Comparison of ENCODE assay signal across 15 cellular contexts in genomic region chr3:111963424-111963823, GRCh38. TPM values are rescaled to one million over a fixed set of nuclear protein-coding genes. Genes with fewer than 3 reads are reported as not detected.
A peak's percentile ranks its signal among the peaks of the same experiment; 100 is the strongest.
DNase-seq lines count a peak whose midpoint lies in the region; ATAC-seq and TF ChIP-seq lines count a peak whose summit lies in the region.
"Had no signal": no experiment of that assay in that cellular context is flagged by ENCODE, and none has a peak within 500 bp of the region (broad histone marks: within the 10 kb centered on the region; RNA-seq: fewer than 3 reads in every experiment).

No MANE protein-coding gene starts in this region.

- TF ChIP-seq CTCF in activated CD8-positive, alpha-beta T cell treated with anti-CD3 and anti-CD28 coated beads for 36 hours (IDR thresholded peaks at IDR 0.05), result no peak
- TF ChIP-seq CTCF in RWPE1 (conservative IDR thresholded peaks at IDR 0.05; ENCODE audit: low read depth) (no peak), fibroblast of mammary gland (conservative IDR thresholded peaks at IDR 0.05; ENCODE audit: control insufficient read depth, insufficient read depth, low read depth, low read length) (no peak), WTC11 (IDR thresholded peaks at IDR 0.05) (no peak)

- no peak for DNase-seq in activated CD8-positive, alpha-beta T cell treated with anti-CD3 and anti-CD28 coated beads for 36 hours
- DNase-seq in activated CD8-positive, alpha-beta T cell treated with anti-CD3 and anti-CD28 coated beads, Interleukin-2, amount 10 ng/mL, durations not matched to agents 7 days and 5 days, result no peak
- DNase-seq in RWPE1 (ENCODE audit: low spot score), result peak; percentile 37
- peak; percentile 93 for DNase-seq in fibroblast of mammary gland (ENCODE audit: low read depth)
- DNase-seq in WTC11 (ENCODE audit: low spot score), result no peak
- no peak for DNase-seq in activated gamma-delta T cell (lab: John Stamatoyannopoulos, UW)
- DNase-seq in CD4-positive, alpha-beta memory T cell, result no peak
- DNase-seq: DND-41; NCI-H1105 treated with DMSO at 0.1 percent for 48 hours; NCI-H526; ovary; stimulated activated CD4-positive, alpha-beta T cell treated with anti-CD3 and anti-CD28 coated beads, Interleukin-4, amount 100 ng/mL, for 24 hours; T-helper 1 cell had no signal

- peaks cover 24% of the 10 kb centered on the region for H3K4me1 ChIP-seq in skeletal muscle satellite cell (ENCODE audit: control insufficient read depth, insufficient read depth, low read length)
- no peaks in the 10 kb centered on the region for H3K4me1 ChIP-seq in CD4-positive, alpha-beta memory T cell (ENCODE audit: insufficient read depth, low read length)

- H3K9ac ChIP-seq in skeletal muscle satellite cell (ENCODE audit: low read depth, low read length), result peak overlapping the region; percentile 71

- peak; percentile 59 for ATAC-seq in activated CD8-positive, alpha-beta T cell treated with anti-CD3 and anti-CD28 coated beads for 36 hours
- no peak for ATAC-seq in activated CD8-positive, alpha-beta T cell treated with anti-CD3 and anti-CD28 coated beads, Interleukin-2, amount 10 ng/mL, durations not matched to agents 7 days and 5 days
- no peak for ATAC-seq in WTC11

- no peaks in the 10 kb centered on the region for H3K9me3 ChIP-seq in skeletal muscle satellite cell (replicated peaks; ENCODE audit: low read length)
- H3K9me3 ChIP-seq in CD4-positive, alpha-beta memory T cell (ENCODE audit: control insufficient read depth in 1 of 2, low read length in 2 of 2), result no peaks in the 10 kb centered on the region
- H3K9me3 ChIP-seq: ovary had no signal

- no peak overlapping the region for H3K27ac ChIP-seq in RWPE1
- H3K27ac ChIP-seq in CD4-positive, alpha-beta memory T cell (ENCODE audit: low read depth, low read length), result no peak overlapping the region
- H3K27ac ChIP-seq: ovary had no signal

- no peaks in the 10 kb centered on the region for H3K36me3 Mint-ChIP-seq in activated CD8-positive, alpha-beta T cell treated with anti-CD3 and anti-CD28 coated beads for 36 hours (ENCODE audit: low read depth)
- H3K36me3 Mint-ChIP-seq in activated CD8-positive, alpha-beta T cell treated with anti-CD3 and anti-CD28 coated beads, Interleukin-2, amount 10 ng/mL, durations not matched to agents 7 days and 5 days (ENCODE audit: low read depth), result no peaks in the 10 kb centered on the region
- H3K36me3 Mint-ChIP-seq in WTC11, result peaks cover 3% of the 10 kb centered on the region
- no peaks in the 10 kb centered on the region for H3K36me3 Mint-ChIP-seq in CD4-positive, alpha-beta memory T cell

- no peak overlapping the region for H3K4me3 Mint-ChIP-seq in activated CD8-positive, alpha-beta T cell treated with anti-CD3 and anti-CD28 coated beads for 36 hours
- no peak overlapping the region for H3K4me3 Mint-ChIP-seq in activated CD8-positive, alpha-beta T cell treated with anti-CD3 and anti-CD28 coated beads, Interleukin-2, amount 10 ng/mL, durations not matched to agents 7 days and 5 days
- H3K4me3 Mint-ChIP-seq in WTC11, result no peak overlapping the region
- H3K4me3 Mint-ChIP-seq in CD4-positive, alpha-beta memory T cell, result no peak overlapping the region

- peaks cover 20% of the 10 kb centered on the region for H3K4me1 Mint-ChIP-seq in activated CD8-positive, alpha-beta T cell treated with anti-CD3 and anti-CD28 coated beads for 36 hours (ENCODE audit: low read depth)
- peaks cover 4% of the 10 kb centered on the region for H3K4me1 Mint-ChIP-seq in activated CD8-positive, alpha-beta T cell treated with anti-CD3 and anti-CD28 coated beads, Interleukin-2, amount 10 ng/mL, durations not matched to agents 7 days and 5 days (ENCODE audit: low read depth)
- H3K4me1 Mint-ChIP-seq in WTC11, result peaks cover 29% of the 10 kb centered on the region
- H3K4me1 Mint-ChIP-seq in CD4-positive, alpha-beta memory T cell, result peaks cover 2 to 6% (median 4%) of the 10 kb centered on the region in 4 donors

- H3K9me3 Mint-ChIP-seq in activated CD8-positive, alpha-beta T cell treated with anti-CD3 and anti-CD28 coated beads for 36 hours, result no peaks in the 10 kb centered on the region
- no peaks in the 10 kb centered on the region for H3K9me3 Mint-ChIP-seq in activated CD8-positive, alpha-beta T cell treated with anti-CD3 and anti-CD28 coated beads, Interleukin-2, amount 10 ng/mL, durations not matched to agents 7 days and 5 days (ENCODE audit: insufficient read depth)
- H3K9me3 Mint-ChIP-seq in WTC11, result no peaks in the 10 kb centered on the region
- H3K9me3 Mint-ChIP-seq in CD4-positive, alpha-beta memory T cell, result no peaks in the 10 kb centered on the region

- H3K4me3 ChIP-seq in fibroblast of mammary gland (ENCODE audit: control insufficient read depth, low read depth, low read length), result no peak overlapping the region
- H3K4me3 ChIP-seq in skeletal muscle satellite cell (ENCODE audit: low read length), result no peak overlapping the region
- no peak overlapping the region for H3K4me3 ChIP-seq in CD4-positive, alpha-beta memory T cell (ENCODE audit: low read length in 2 of 2)
- H3K4me3 ChIP-seq: ovary had no signal

- intact Hi-C loops in activated CD8-positive, alpha-beta T cell treated with anti-CD3 and anti-CD28 coated beads for 36 hours (cut with micrococcal nuclease), result no loop called here
- intact Hi-C loops in CD4-positive, alpha-beta memory T cell (cut with micrococcal nuclease), result no loop called here

- peak overlapping the region; percentile 47 for H3K4me2 ChIP-seq in skeletal muscle satellite cell (ENCODE audit: low read length)

- H3K36me3 ChIP-seq in skeletal muscle satellite cell (ENCODE audit: insufficient read depth, low read length), result peaks cover 31% of the 10 kb centered on the region
- H3K36me3 ChIP-seq in CD4-positive, alpha-beta memory T cell (ENCODE audit: insufficient read depth, low read length), result no peaks in the 10 kb centered on the region
- H3K36me3 ChIP-seq: ovary had no signal

- POLR2A ChIA-PET in activated CD8-positive, alpha-beta T cell treated with anti-CD3 and anti-CD28 coated beads for 36 hours (lab: Charles Lee), result no interaction called here
- POLR2A ChIA-PET in activated CD8-positive, alpha-beta T cell treated with anti-CD3 and anti-CD28 coated beads, Interleukin-2, amount 10 ng/mL, durations not matched to agents 7 days and 5 days (lab: Charles Lee), result no interaction called here
- POLR2A ChIA-PET in RWPE1 (lab: Yijun Ruan, JAX; ENCODE audit: low non-redundant PET) (no interaction called here), WTC11 (lab: Charles Lee) (interaction anchor here (0.7 kb wide), 1 partner anchor 8 kb away, joined by 3 read pairs; no protein-coding TSS in a partner anchor)
- POLR2A ChIA-PET in CD4-positive, alpha-beta memory T cell (lab: Charles Lee; ENCODE audit: partially characterized antibody), result no interaction called here

- H3K27me3 Mint-ChIP-seq in activated CD8-positive, alpha-beta T cell treated with anti-CD3 and anti-CD28 coated beads for 36 hours, result no peaks in the 10 kb centered on the region
- H3K27me3 Mint-ChIP-seq in activated CD8-positive, alpha-beta T cell treated with anti-CD3 and anti-CD28 coated beads, Interleukin-2, amount 10 ng/mL, durations not matched to agents 7 days and 5 days (ENCODE audit: low read depth), result no peaks in the 10 kb centered on the region
- H3K27me3 Mint-ChIP-seq in WTC11 (ENCODE audit: low read depth), result peaks cover 13% of the 10 kb centered on the region
- H3K27me3 Mint-ChIP-seq in CD4-positive, alpha-beta memory T cell, result no peaks in the 10 kb centered on the region

- no peaks in the 10 kb centered on the region for H3K27me3 ChIP-seq in skeletal muscle satellite cell (ENCODE audit: control insufficient read depth, insufficient read depth, low read length)
- no peaks in the 10 kb centered on the region for H3K27me3 ChIP-seq in CD4-positive, alpha-beta memory T cell (ENCODE audit: insufficient read depth, low read length)
- H3K27me3 ChIP-seq: ovary had no signal

- H3K27ac Mint-ChIP-seq in activated CD8-positive, alpha-beta T cell treated with anti-CD3 and anti-CD28 coated beads for 36 hours, result no peak overlapping the region
- H3K27ac Mint-ChIP-seq in activated CD8-positive, alpha-beta T cell treated with anti-CD3 and anti-CD28 coated beads, Interleukin-2, amount 10 ng/mL, durations not matched to agents 7 days and 5 days, result no peak overlapping the region
- no peak overlapping the region for H3K27ac Mint-ChIP-seq in WTC11
- H3K27ac Mint-ChIP-seq in CD4-positive, alpha-beta memory T cell, result no peak overlapping the region

- CTCF ChIA-PET in activated CD8-positive, alpha-beta T cell treated with anti-CD3 and anti-CD28 coated beads for 36 hours (lab: Charles Lee), result interaction anchor here (1.9 to 16.4 kb wide), 2 partner anchors 50 to 244 kb away, joined by 8 to 318 read pairs; no protein-coding TSS in a partner anchor
- CTCF ChIA-PET in activated CD8-positive, alpha-beta T cell treated with anti-CD3 and anti-CD28 coated beads, Interleukin-2, amount 10 ng/mL, durations not matched to agents 7 days and 5 days (lab: Charles Lee), result interaction anchor here (1.0 to 3.8 kb wide), 2 partner anchors 50 to 247 kb away, joined by 3 to 24 read pairs; no protein-coding TSS in a partner anchor
- CTCF ChIA-PET in RWPE1 (lab: Yijun Ruan, JAX) (interaction anchor here (0.8 kb wide), 1 partner anchor 244 kb away, joined by 3 read pairs; no protein-coding TSS in a partner anchor), WTC11 (lab: Charles Lee) (interaction anchor here (1.5 kb wide), 1 partner anchor 68 kb away, joined by 6 read pairs; no protein-coding TSS in a partner anchor)
- CTCF ChIA-PET in CD4-positive, alpha-beta memory T cell (lab: Charles Lee; ENCODE audit: partially characterized antibody), result interaction anchor here (0.8 to 14.8 kb wide), 4 partner anchors 15 to 246 kb away, joined by 3 to 423 read pairs (median 3); partner anchors contain the start of gene ABHD10

RNA-seq across cellular contexts. Expression of gene ABHD10, which starts 15.4 kb away (rescaled TPM):
- 10 to 100 TPM; 59.4 to 66.5 TPM for total RNA-seq in activated CD8-positive, alpha-beta T cell treated with anti-CD3 and anti-CD28 coated beads for 36 hours
- total RNA-seq in activated CD8-positive, alpha-beta T cell treated with anti-CD3 and anti-CD28 coated beads, Interleukin-2, amount 10 ng/mL, durations not matched to agents 7 days and 5 days, result 10 to 100 TPM; 36.3 to 43.7 TPM
- total RNA-seq in skeletal muscle satellite cell (2012; rRNA removed), result 24.7 and 28.9 TPM in 2 replicates
- total RNA-seq in WTC11 (2021), result 27.6 to 32.4 TPM (median 29.2 TPM) in 3 replicates
- 10 to 100 TPM; 39.7 to 40.1 TPM for total RNA-seq in CD4-positive, alpha-beta memory T cell
- 10 to 100 TPM; 34.8 to 37.7 TPM for polyA plus RNA-seq in CD4-positive, alpha-beta memory T cell

RNA-seq across cellular contexts. Expression of gene TAGLN3, which starts 35.3 kb away (rescaled TPM):
- 1 to 10 TPM in 1 of 2 experiments, under 1 TPM in 1; 0.89 to 1.2 TPM for total RNA-seq in activated CD8-positive, alpha-beta T cell treated with anti-CD3 and anti-CD28 coated beads for 36 hours
- total RNA-seq in activated CD8-positive, alpha-beta T cell treated with anti-CD3 and anti-CD28 coated beads, Interleukin-2, amount 10 ng/mL, durations not matched to agents 7 days and 5 days, result not detected
- 0.51 TPM in 1 of 2 replicates, not detected in the other for total RNA-seq in skeletal muscle satellite cell (2012; rRNA removed)
- 2.8 to 3.3 TPM (median 2.8 TPM) in 3 replicates for total RNA-seq in WTC11 (2021)
- not detected for total RNA-seq in CD4-positive, alpha-beta memory T cell
- polyA plus RNA-seq in CD4-positive, alpha-beta memory T cell, result not detected
- total RNA-seq: ovary, subcutaneous adipose tissue had no signal

Comparison
In these comparisons a context has a peak if more than half of its experiments do, and no peak if none do; other contexts are left out.
1. DNase-seq: peak in RWPE1 (single experiment) and fibroblast of mammary gland (single experiment); none in activated CD8-positive, alpha-beta T cell treated with anti-CD3 and anti-CD28 coated beads for 36 hours (single experiment), activated CD8-positive, alpha-beta T cell treated with anti-CD3 and anti-CD28 coated beads, Interleukin-2, amount 10 ng/mL, durations not matched to agents 7 days and 5 days (single experiment), WTC11 (single experiment), activated gamma-delta T cell (single experiment) and CD4-positive, alpha-beta memory T cell (0 of 5).